9 cellular contexts compared by ENCODE assay signal in genomic region chr12:94832780-94833760, GRCh38.
DNase-seq lines count a peak whose midpoint lies in the region; ATAC-seq and TF ChIP-seq lines count a peak whose summit lies in the region.
"Had no signal": no experiment of that assay in that cellular context is flagged by ENCODE, and none has a peak within 500 bp of the region (broad histone marks: within the 10 kb centered on the region; RNA-seq: fewer than 3 reads in every experiment).

No MANE protein-coding gene starts in this region.

- H3K9me3 Mint-ChIP-seq in activated CD4-positive, alpha-beta memory T cell treated with anti-CD3 and anti-CD28 coated beads for 36 hours, result peaks cover under 1% of the 10 kb centered on the region
- no peaks in the 10 kb centered on the region for H3K9me3 Mint-ChIP-seq in activated naive CD4-positive, alpha-beta T cell treated with anti-CD3 and anti-CD28 coated beads, Interleukin-2, amount 50 U/mL, for 72 hours

- 0 out of 2 replicates have a peak overlapping the region, but pooled peaks have one; percentile 16 for H3K27ac ChIP-seq in HUES64 (ENCODE audit: low read depth, low read length)
- H3K27ac ChIP-seq in SK-N-MC, result no peak overlapping the region

- H3K4me1 ChIP-seq in HUES64 (ENCODE audit: insufficient read depth, low read length), result peaks cover 19% of the 10 kb centered on the region

- no peaks in the 10 kb centered on the region for H3K36me3 Mint-ChIP-seq in activated CD4-positive, alpha-beta memory T cell treated with anti-CD3 and anti-CD28 coated beads for 36 hours
- H3K36me3 Mint-ChIP-seq in activated naive CD4-positive, alpha-beta T cell treated with anti-CD3 and anti-CD28 coated beads, Interleukin-2, amount 50 U/mL, for 72 hours, result no peaks in the 10 kb centered on the region
- H3K36me3 Mint-ChIP-seq: IgD-negative memory B cell had no signal

- H3K4me3 Mint-ChIP-seq in activated CD4-positive, alpha-beta memory T cell treated with anti-CD3 and anti-CD28 coated beads for 36 hours, result no peak overlapping the region

- no peaks in the 10 kb centered on the region for H3K9me3 ChIP-seq in HUES64 (ENCODE audit: insufficient read depth, low read depth, low read length)
- no peaks in the 10 kb centered on the region for H3K9me3 ChIP-seq in SK-N-MC (ENCODE audit: low read depth, low read length)

- 61% methylated on average over 17 of the region's 17 CpGs for WGBS in HUES64

- H3K36me3 ChIP-seq in HUES64 (ENCODE audit: insufficient read depth, low read length), result no peaks in the 10 kb centered on the region
- no peaks in the 10 kb centered on the region for H3K36me3 ChIP-seq in SK-N-MC (ENCODE audit: insufficient read depth, low read length)

- H3K9ac ChIP-seq in HUES64 (ENCODE audit: low read depth, low read length), result no peak overlapping the region
- H3K9ac ChIP-seq in SK-N-MC (ENCODE audit: insufficient read length), result no peak overlapping the region

- no peak overlapping the region for H3K27ac Mint-ChIP-seq in activated CD4-positive, alpha-beta memory T cell treated with anti-CD3 and anti-CD28 coated beads for 36 hours
- no peak overlapping the region for H3K27ac Mint-ChIP-seq in activated naive CD4-positive, alpha-beta T cell treated with anti-CD3 and anti-CD28 coated beads, Interleukin-2, amount 50 U/mL, for 72 hours

- peak; percentile 12 for DNase-seq in SK-N-MC (ENCODE audit: low read depth, low spot score)
- DNase-seq in iPS DF 19.7 (ENCODE audit: low read depth, low spot score), result peak; percentile 69
- peak; percentile 32 for DNase-seq in smooth muscle cell of the brain vasculature (ENCODE audit: low read depth, low spot score)
- DNase-seq in activated CD4-positive, alpha-beta memory T cell treated with anti-CD3 and anti-CD28 coated beads for 36 hours, result no peak
- DNase-seq in activated naive CD4-positive, alpha-beta T cell treated with anti-CD3 and anti-CD28 coated beads, Interleukin-2, amount 50 U/mL, for 72 hours (ENCODE audit: low spot score in 2 of 2), result no peak
- DNase-seq in GM10248 (ENCODE audit: extremely low spot score), result no peak

- H3K27me3 Mint-ChIP-seq in activated CD4-positive, alpha-beta memory T cell treated with anti-CD3 and anti-CD28 coated beads for 36 hours, result no peaks in the 10 kb centered on the region
- H3K27me3 Mint-ChIP-seq: IgD-negative memory B cell had no signal

- CTCF ChIA-PET in activated CD4-positive, alpha-beta memory T cell treated with anti-CD3 and anti-CD28 coated beads for 36 hours (lab: Charles Lee), result no interaction called here
- CTCF ChIA-PET in GM10248 (lab: Yijun Ruan, JAX), result interaction anchor here (0.9 to 5.4 kb wide), 4 partner anchors 10 to 42 kb away, joined by 3 to 16 read pairs (median 4); no protein-coding TSS in a partner anchor

- no peaks in the 10 kb centered on the region for H3K27me3 ChIP-seq in HUES64 (ENCODE audit: insufficient read depth, low read length)

- no peak overlapping the region for H3K4me3 ChIP-seq in HUES64 (ENCODE audit: low read length)
- H3K4me3 ChIP-seq in SK-N-MC, result no peak overlapping the region

- peaks cover 18% of the 10 kb centered on the region for H3K4me1 Mint-ChIP-seq in activated CD4-positive, alpha-beta memory T cell treated with anti-CD3 and anti-CD28 coated beads for 36 hours (ENCODE audit: low read depth)

- intact Hi-C loops in activated CD4-positive, alpha-beta memory T cell treated with anti-CD3 and anti-CD28 coated beads for 36 hours (cut with micrococcal nuclease), result no loop called here

- no peak for TF ChIP-seq CTCF in GM10248 (IDR thresholded peaks at IDR 0.05; ENCODE audit: control extremely low read depth, extremely low read depth, low read depth, missing control alignments)

- POLR2A ChIA-PET in activated CD4-positive, alpha-beta memory T cell treated with anti-CD3 and anti-CD28 coated beads for 36 hours (lab: Charles Lee), result no interaction called here
- POLR2A ChIA-PET in GM10248 (lab: Yijun Ruan, JAX), result interaction anchor here (0.9 kb wide), 1 partner anchor 15 kb away, joined by 3 read pairs; no protein-coding TSS in a partner anchor

- no peak for ATAC-seq in GM21367 (IDR thresholded peaks at IDR 0.05; ENCODE audit: unreplicated experiment)
- ATAC-seq in activated naive CD4-positive, alpha-beta T cell treated with anti-CD3 and anti-CD28 coated beads, Interleukin-2, amount 50 U/mL, for 72 hours, result no peak

Comparison
In these comparisons a context has a peak if more than half of its experiments do, and no peak if none do; other contexts are left out.
1. DNase-seq: peak in SK-N-MC (single experiment), iPS DF 19.7 (single experiment) and smooth muscle cell of the brain vasculature (single experiment); none in activated CD4-positive, alpha-beta memory T cell treated with anti-CD3 and anti-CD28 coated beads for 36 hours (single experiment), activated naive CD4-positive, alpha-beta T cell treated with anti-CD3 and anti-CD28 coated beads, Interleukin-2, amount 50 U/mL, for 72 hours (0 of 2) and GM10248 (single experiment).